Comparison of ENCODE assay signal across 29 cellular contexts in the genomic region with DNA sequence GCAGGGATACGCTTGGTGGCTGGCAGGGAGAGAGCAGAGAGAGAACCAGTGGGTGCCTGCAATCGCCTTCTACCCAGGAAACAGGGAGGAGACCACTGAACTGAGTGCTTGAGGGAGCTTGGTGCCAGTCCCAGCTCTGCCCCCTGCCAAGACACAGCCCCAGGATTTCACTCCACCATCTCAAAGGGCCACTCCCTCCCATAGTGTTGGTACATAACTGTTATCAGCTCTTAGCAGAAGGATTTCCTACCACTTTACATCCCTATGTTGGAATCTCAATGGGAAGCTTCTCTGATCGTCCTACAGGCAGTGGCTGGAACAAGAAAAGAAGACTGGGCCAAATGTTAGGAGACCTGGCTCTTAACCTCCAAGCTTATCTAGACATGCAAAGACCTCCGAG.
DNase-seq lines count a peak whose midpoint lies in the region; ATAC-seq and TF ChIP-seq lines count a peak whose summit lies in the region.
"Had no signal": no experiment of that assay in that cellular context is flagged by ENCODE, and none has a peak within 500 bp of the region (broad histone marks: within the 10 kb centered on the region; RNA-seq: fewer than 3 reads in every experiment).

No MANE protein-coding gene starts in this region.

- no peaks in the 10 kb centered on the region for H3K9me3 Mint-ChIP-seq in activated CD8-positive, alpha-beta T cell treated with anti-CD3 and anti-CD28 coated beads, Interleukin-2, amount 10 ng/mL, durations not matched to agents 7 days and 5 days (ENCODE audit: insufficient read depth)
- no peaks in the 10 kb centered on the region for H3K9me3 Mint-ChIP-seq in activated CD8-positive, alpha-beta T cell treated with anti-CD3 and anti-CD28 coated beads for 36 hours
- no peaks in the 10 kb centered on the region for H3K9me3 Mint-ChIP-seq in endodermal cell
- H3K9me3 Mint-ChIP-seq: CD4-positive, alpha-beta memory T cell; H9 had no signal

- H3K9me3 ChIP-seq in endodermal cell (ENCODE audit: control insufficient read depth, low read length) (no peaks in the 10 kb centered on the region), thoracic aorta (no peaks in the 10 kb centered on the region), sigmoid colon (no peaks in the 10 kb centered on the region)
- H3K9me3 ChIP-seq: Caco-2, SJCRH30 had no signal

- 67 to 82% methylated on average over 1 to 4 of the region's 4 CpGs for WGBS in endodermal cell (ENCODE audit: insufficient coverage in 1 of 2, insufficient read length in 1 of 2), 2 experiments
- WGBS in sigmoid colon, 2 donors: 90 to 91% methylated on average over 4 of the region's 4 CpGs

- H3K36me3 ChIP-seq in endodermal cell (ENCODE audit: control insufficient read depth, insufficient read depth, low read length): no peaks in the 10 kb centered on the region
- no peaks in the 10 kb centered on the region for H3K36me3 ChIP-seq in thoracic aorta
- no peaks in the 10 kb centered on the region for H3K36me3 ChIP-seq in sigmoid colon
- H3K36me3 ChIP-seq: SJCRH30 had no signal

- H3K27ac Mint-ChIP-seq in activated CD8-positive, alpha-beta T cell treated with anti-CD3 and anti-CD28 coated beads, Interleukin-2, amount 10 ng/mL, durations not matched to agents 7 days and 5 days: peak overlapping the region; percentile 53
- no peak overlapping the region for H3K27ac Mint-ChIP-seq in activated CD8-positive, alpha-beta T cell treated with anti-CD3 and anti-CD28 coated beads for 36 hours
- no peak overlapping the region for H3K27ac Mint-ChIP-seq in endodermal cell

- H3K27me3 Mint-ChIP-seq in activated CD8-positive, alpha-beta T cell treated with anti-CD3 and anti-CD28 coated beads, Interleukin-2, amount 10 ng/mL, durations not matched to agents 7 days and 5 days (ENCODE audit: low read depth): no peaks in the 10 kb centered on the region
- H3K27me3 Mint-ChIP-seq in activated CD8-positive, alpha-beta T cell treated with anti-CD3 and anti-CD28 coated beads for 36 hours: no peaks in the 10 kb centered on the region
- no peaks in the 10 kb centered on the region for H3K27me3 Mint-ChIP-seq in endodermal cell (ENCODE audit: insufficient read depth)
- H3K27me3 Mint-ChIP-seq: CD4-positive, alpha-beta memory T cell had no signal

- intact Hi-C loops in activated CD8-positive, alpha-beta T cell treated with anti-CD3 and anti-CD28 coated beads for 36 hours (cut with micrococcal nuclease): no loop called here
- intact Hi-C loops in sigmoid colon (cut with DNase I): no loop called here

- H3K36me3 Mint-ChIP-seq in activated CD8-positive, alpha-beta T cell treated with anti-CD3 and anti-CD28 coated beads, Interleukin-2, amount 10 ng/mL, durations not matched to agents 7 days and 5 days (ENCODE audit: low read depth): peaks cover 13% of the 10 kb centered on the region
- H3K36me3 Mint-ChIP-seq in activated CD8-positive, alpha-beta T cell treated with anti-CD3 and anti-CD28 coated beads for 36 hours (ENCODE audit: low read depth): peaks cover 16% of the 10 kb centered on the region
- H3K36me3 Mint-ChIP-seq in endodermal cell (ENCODE audit: low read depth): peaks cover 1% of the 10 kb centered on the region

- TF ChIP-seq EP300 in sigmoid colon (IDR thresholded peaks at IDR 0.05): no peak

- no peak overlapping the region for H3K4me3 Mint-ChIP-seq in activated CD8-positive, alpha-beta T cell treated with anti-CD3 and anti-CD28 coated beads, Interleukin-2, amount 10 ng/mL, durations not matched to agents 7 days and 5 days
- H3K4me3 Mint-ChIP-seq in activated CD8-positive, alpha-beta T cell treated with anti-CD3 and anti-CD28 coated beads for 36 hours: no peak overlapping the region
- H3K4me3 Mint-ChIP-seq in endodermal cell: no peak overlapping the region
- H3K4me3 Mint-ChIP-seq: H9 had no signal

- no peak for TF ChIP-seq POLR2A in sigmoid colon (IDR thresholded peaks at IDR 0.05)

- no peak for DNase-seq in activated CD8-positive, alpha-beta T cell treated with anti-CD3 and anti-CD28 coated beads, Interleukin-2, amount 10 ng/mL, durations not matched to agents 7 days and 5 days
- no peak for DNase-seq in activated CD8-positive, alpha-beta T cell treated with anti-CD3 and anti-CD28 coated beads for 36 hours
- DNase-seq in NCI-H69 (lab: John Stamatoyannopoulos, UW): peak; percentile 26
- DNase-seq in endodermal cell: no peak
- no peak for DNase-seq in thoracic aorta (ENCODE audit: low spot score)
- DNase-seq in sigmoid colon: no peak
- DNase-seq in islet precursor cell: no peak
- DNase-seq: ACHN; Caco-2; CD4-positive, alpha-beta memory T cell; DND-41; H9; MM.1S; NCI-H1092; NCI-H1436 treated with DMSO at 0.1 percent for 48 hours; NCI-H2029; NCI-H2227 treated with DMSO at 0.1 percent for 48 hours; NCI-H510A; NCI-H774; NK-92 treated with Interleukin-12 subunit alpha and Interleukin-12 subunit beta, amount 100 ng/mL, for 24 hours; SJCRH30 had no signal

- H3K4me3 ChIP-seq in endodermal cell (ENCODE audit: low read length): no peak overlapping the region
- H3K4me3 ChIP-seq in thoracic aorta: no peak overlapping the region
- H3K4me3 ChIP-seq in sigmoid colon: no peak overlapping the region
- H3K4me3 ChIP-seq: BLaER1, GM12878, K562, SJCRH30 had no signal

- H3K9ac ChIP-seq in endodermal cell (ENCODE audit: extremely low read depth, low read length, poor library complexity, severe bottlenecking): no peak overlapping the region
- H3K9ac ChIP-seq: BLaER1 had no signal

- POLR2A ChIA-PET in activated CD8-positive, alpha-beta T cell treated with anti-CD3 and anti-CD28 coated beads, Interleukin-2, amount 10 ng/mL, durations not matched to agents 7 days and 5 days (lab: Charles Lee): interaction anchor here (0.9 kb wide), 1 partner anchor 15 kb away, joined by 3 read pairs; no protein-coding TSS in a partner anchor
- POLR2A ChIA-PET in activated CD8-positive, alpha-beta T cell treated with anti-CD3 and anti-CD28 coated beads for 36 hours (lab: Charles Lee): no interaction called here

- H3K4me1 Mint-ChIP-seq in activated CD8-positive, alpha-beta T cell treated with anti-CD3 and anti-CD28 coated beads, Interleukin-2, amount 10 ng/mL, durations not matched to agents 7 days and 5 days (ENCODE audit: low read depth): peaks cover 2% of the 10 kb centered on the region
- H3K4me1 Mint-ChIP-seq in activated CD8-positive, alpha-beta T cell treated with anti-CD3 and anti-CD28 coated beads for 36 hours (ENCODE audit: low read depth): peaks cover 48% of the 10 kb centered on the region
- H3K4me1 Mint-ChIP-seq in endodermal cell: peaks cover 46% of the 10 kb centered on the region

- H3K4me1 ChIP-seq in endodermal cell (ENCODE audit: control insufficient read depth, insufficient read depth, low read length) (no peaks in the 10 kb centered on the region), thoracic aorta (ENCODE audit: control insufficient read depth in 1 of 2, low read depth in 2 of 2) (peaks cover 28 to 68% of the 10 kb centered on the region in 2 donors), sigmoid colon (peaks cover 0 to 20% (median 6%) of the 10 kb centered on the region in 4 donors)
- H3K4me1 ChIP-seq: Caco-2, SJCRH30 had no signal

- H3K27me3 ChIP-seq in endodermal cell (ENCODE audit: control insufficient read depth, insufficient read depth, low read length, poor library complexity, severe bottlenecking) (no peaks in the 10 kb centered on the region), thoracic aorta (replicated peaks; ENCODE audit: insufficient read depth) (no peaks in the 10 kb centered on the region), sigmoid colon (no peaks in the 10 kb centered on the region)
- H3K27me3 ChIP-seq: BLaER1, SJCRH30 had no signal

- no peak for ATAC-seq in activated CD8-positive, alpha-beta T cell treated with anti-CD3 and anti-CD28 coated beads, Interleukin-2, amount 10 ng/mL, durations not matched to agents 7 days and 5 days
- no peak for ATAC-seq in activated CD8-positive, alpha-beta T cell treated with anti-CD3 and anti-CD28 coated beads for 36 hours
- ATAC-seq in thoracic aorta (ENCODE audit: insufficient number of reproducible peaks, low FRiP score, low read depth): no peak
- no peak for ATAC-seq in GM21619 (IDR thresholded peaks at IDR 0.05; ENCODE audit: unreplicated experiment)
- ATAC-seq: GM12878, HepG2, K562 had no signal

- CTCF ChIA-PET in activated CD8-positive, alpha-beta T cell treated with anti-CD3 and anti-CD28 coated beads, Interleukin-2, amount 10 ng/mL, durations not matched to agents 7 days and 5 days (lab: Charles Lee): no interaction called here
- CTCF ChIA-PET in activated CD8-positive, alpha-beta T cell treated with anti-CD3 and anti-CD28 coated beads for 36 hours (lab: Charles Lee): interaction anchor here (0.9 to 1.3 kb wide), 5 partner anchors 27 to 547 kb away, joined by 3 read pairs; no protein-coding TSS in a partner anchor

- H3K27ac ChIP-seq in endodermal cell (ENCODE audit: low read depth, low read length) (no peak overlapping the region), thoracic aorta (peak overlapping the region; percentile 80 to 83), sigmoid colon (no peak overlapping the region)
- H3K27ac ChIP-seq: 22Rv1, BLaER1, HL-60, RWPE1, SJCRH30 had no signal

- no peak for TF ChIP-seq CTCF in activated CD8-positive, alpha-beta T cell treated with anti-CD3 and anti-CD28 coated beads for 36 hours (IDR thresholded peaks at IDR 0.05)
- peak; percentile 26 for TF ChIP-seq CTCF in endodermal cell (conservative IDR thresholded peaks at IDR 0.05)
- no peak for TF ChIP-seq CTCF in thoracic aorta (IDR thresholded peaks at IDR 0.05)
- no peak for TF ChIP-seq CTCF in sigmoid colon (IDR thresholded peaks at IDR 0.05)

Comparison
In these comparisons a context has a peak if more than half of its experiments do, and no peak if none do; other contexts are left out.
1. H3K27ac ChIP-seq: peak in thoracic aorta (2 of 2); none in endodermal cell (single experiment) and sigmoid colon (0 of 4).